Comparison of ENCODE assay signal across 9 cellular contexts in genomic region chr12:95083938-95084337, GRCh38. TPM values are rescaled to one million over a fixed set of nuclear protein-coding genes. Genes with fewer than 3 reads are reported as not detected.
DNase-seq lines count a peak whose midpoint lies in the region; ATAC-seq and TF ChIP-seq lines count a peak whose summit lies in the region.
"Had no signal": no experiment of that assay in that cellular context is flagged by ENCODE, and none has a peak within 500 bp of the region (broad histone marks: within the 10 kb centered on the region; RNA-seq: fewer than 3 reads in every experiment).

No MANE protein-coding gene starts in this region.

- peak overlapping the region; percentile 43 for H3K27ac ChIP-seq in VCaP

- DNase-seq in ELR (ENCODE audit: low read depth) (peak; percentile 37), left cardiac atrium (no peak), pons (ENCODE audit: low spot score) (peak; percentile 22), NCI-H524 (lab: John Stamatoyannopoulos, UW) (no peak), 8988T (no peak)
- DNase-seq: NCI-H2171 had no signal

- ATAC-seq in left cardiac atrium (peak; percentile 79 to 91), GM18873 (IDR thresholded peaks at IDR 0.05; ENCODE audit: low FRiP score, unreplicated experiment) (no peak), GM19397 (IDR thresholded peaks at IDR 0.05; ENCODE audit: unreplicated experiment) (no peak)

- intact Hi-C loops in left cardiac atrium (cut with DNase I) = no loop called here

- no peak for TF ChIP-seq CTCF in VCaP (conservative IDR thresholded peaks at IDR 0.05)

RNA-seq across cellular contexts. Expression of gene NR2C1, which starts 10.5 kb away (rescaled TPM):
- total RNA-seq in left cardiac atrium = 10 to 100 TPM; 30.4 to 33.3 TPM

Comparison
In these comparisons a context has a peak if more than half of its experiments do, and no peak if none do; other contexts are left out.
1. DNase-seq: peak in ELR (single experiment) and pons (single experiment); none in left cardiac atrium (single experiment), NCI-H524 (0 of 2) and 8988T (single experiment).
2. ATAC-seq: peak in left cardiac atrium (2 of 2); none in GM18873 (single experiment) and GM19397 (single experiment).